Comparison of ENCODE assay signal across 1 cellular context in genomic region chr5:19880859-19881436, GRCh38.
TF ChIP-seq lines count a peak whose summit lies in the region.

No MANE protein-coding gene starts in this region.

TF ChIP-seq in HepG2, 621 proteins besides CTCF, POLR2A, EP300 and RAD21 (continued from another document and continues in another):
- TF ChIP-seq ZNF784 (CRISPR knock-in tag; IDR thresholded peaks at IDR 0.05; ENCODE audit: borderline replicate concordance) (no peak), ZBTB1 (CRISPR knock-in tag; IDR thresholded peaks at IDR 0.05; ENCODE audit: borderline replicate concordance) (no peak), ZNF619 (CRISPR knock-in tag; IDR thresholded peaks at IDR 0.05) (no peak), PLSCR1 (CRISPR knock-in tag; IDR thresholded peaks at IDR 0.05; ENCODE audit: borderline replicate concordance) (no peak), TBL1XR1 (IDR thresholded peaks at IDR 0.05; ENCODE audit: borderline replicate concordance, low read length, partially characterized antibody) (peak; percentile 85), NFKBIZ (CRISPR knock-in tag; IDR thresholded peaks at IDR 0.05) (no peak), TFDP1 (CRISPR knock-in tag; IDR thresholded peaks at IDR 0.05; ENCODE audit: borderline replicate concordance) (no peak), ZNF251 (CRISPR knock-in tag; IDR thresholded peaks at IDR 0.05) (no peak), STAT6 (CRISPR knock-in tag; IDR thresholded peaks at IDR 0.05; ENCODE audit: borderline replicate concordance) (no peak), HNF1A (IDR thresholded peaks at IDR 0.05; ENCODE audit: low read depth) (peak; percentile 68), HNF1A (CRISPR knock-in tag; IDR thresholded peaks at IDR 0.05; ENCODE audit: borderline replicate concordance) (peak; percentile 48; the same call in 1 of the 2 replicates), GLI4 (CRISPR knock-in tag; IDR thresholded peaks at IDR 0.05; ENCODE audit: borderline replicate concordance) (no peak), SALL1 (CRISPR knock-in tag; IDR thresholded peaks at IDR 0.05) (no peak), CHCHD3 (CRISPR knock-in tag; IDR thresholded peaks at IDR 0.05) (no peak), NKX3-1 (CRISPR knock-in tag; IDR thresholded peaks at IDR 0.05) (peak; percentile 80; the same call in 1 of the 2 replicates), ZNF451 (CRISPR knock-in tag; IDR thresholded peaks at IDR 0.05) (no peak), AKNA (CRISPR knock-in tag; IDR thresholded peaks at IDR 0.05; ENCODE audit: borderline replicate concordance) (no peak), ZNF557 (CRISPR knock-in tag; IDR thresholded peaks at IDR 0.05) (no peak), MAFK (conservative IDR thresholded peaks at IDR 0.05 in 1 of 2, IDR thresholded peaks at IDR 0.05 in 1 of 2; ENCODE audit: low read length in 2 of 2) (peak in 1 of 2 experiments; percentile 17; a peak in 1 of 4 replicates), ZNF879 (CRISPR knock-in tag; IDR thresholded peaks at IDR 0.05) (no peak), ZNF225 (CRISPR knock-in tag; IDR thresholded peaks at IDR 0.05) (no peak), FIP1L1 (IDR thresholded peaks at IDR 0.05; ENCODE audit: borderline replicate concordance, insufficient read depth, low read depth, low read length) (no peak), EED (CRISPR knock-in tag; IDR thresholded peaks at IDR 0.05) (no peak), FOXM1 (CRISPR knock-in tag; IDR thresholded peaks at IDR 0.05) (no peak), ARID3A (IDR thresholded peaks at IDR 0.05; ENCODE audit: low read depth, low read length) (0 out of 2 replicates have a peak, but pooled peaks have one; percentile 51), ZEB1 (IDR thresholded peaks at IDR 0.05; ENCODE audit: insufficient replicate concordance, low read depth) (no peak), ZNF737 (CRISPR knock-in tag; IDR thresholded peaks at IDR 0.05; ENCODE audit: borderline replicate concordance) (no peak), ZNF772 (CRISPR knock-in tag; IDR thresholded peaks at IDR 0.05) (no peak), MYPOP (CRISPR knock-in tag; IDR thresholded peaks at IDR 0.05) (no peak), XBP1 (CRISPR knock-in tag; IDR thresholded peaks at IDR 0.05) (no peak), ZBTB42 (CRISPR knock-in tag; IDR thresholded peaks at IDR 0.05) (no peak), CBX2 (IDR thresholded peaks at IDR 0.05; ENCODE audit: low read depth, low read length) (no peak), CBX2 (CRISPR knock-in tag; IDR thresholded peaks at IDR 0.05; ENCODE audit: low read depth) (no peak), ZNF430 (CRISPR knock-in tag; IDR thresholded peaks at IDR 0.05) (no peak), SMAD3 (CRISPR knock-in tag; IDR thresholded peaks at IDR 0.05) (no peak), ZNF543 (CRISPR knock-in tag; IDR thresholded peaks at IDR 0.05) (no peak), ZBTB7A (CRISPR knock-in tag; IDR thresholded peaks at IDR 0.05) (no peak), ZNF510 (CRISPR knock-in tag; IDR thresholded peaks at IDR 0.05; ENCODE audit: low read depth) (no peak), SP2 (CRISPR knock-in tag; IDR thresholded peaks at IDR 0.05) (no peak), JUNB (CRISPR knock-in tag; IDR thresholded peaks at IDR 0.05; ENCODE audit: borderline replicate concordance) (no peak), ZNF205 (CRISPR knock-in tag; IDR thresholded peaks at IDR 0.05) (no peak), ZNF275 (CRISPR knock-in tag; IDR thresholded peaks at IDR 0.05; ENCODE audit: borderline replicate concordance) (no peak)
